ENCODE assay signal across 6 cellular contexts in genomic region chr15:81475926-81476325, GRCh38.
"Had no signal": no experiment of that assay in that cellular context is flagged by ENCODE, and none has a peak within 500 bp of the region (broad histone marks: within the 10 kb centered on the region; RNA-seq: fewer than 3 reads in every experiment).

No MANE protein-coding gene starts in this region.

- H3K4me3 ChIP-seq: GM23338 had no signal

- H3K4me2 ChIP-seq: GM23338 had no signal

- FAIRE-seq: H54, HTR-8/SVneo had no signal

- ATAC-seq: GM23338 had no signal

- H2AFZ ChIP-seq: GM23338 had no signal

- DNase-seq: H9, HCEC 1CT, IMR-90 had no signal
